15 cellular contexts compared by ENCODE assay signal in genomic region chr15:83695901-83696425, GRCh38. TPM values are rescaled to one million over a fixed set of nuclear protein-coding genes. Genes with fewer than 3 reads are reported as not detected.
DNase-seq lines count a peak whose midpoint lies in the region; ATAC-seq and TF ChIP-seq lines count a peak whose summit lies in the region.
"Had no signal": no experiment of that assay in that cellular context is flagged by ENCODE, and none has a peak within 500 bp of the region (broad histone marks: within the 10 kb centered on the region; RNA-seq: fewer than 3 reads in every experiment).

No MANE protein-coding gene starts in this region.

- H3K36me3 Mint-ChIP-seq in CD4-positive, alpha-beta memory T cell, result no peaks in the 10 kb centered on the region
- H3K36me3 Mint-ChIP-seq: CD8-positive, alpha-beta T cell; IgD-negative memory B cell had no signal

- H3K27me3 Mint-ChIP-seq in CD4-positive, alpha-beta memory T cell, result no peaks in the 10 kb centered on the region
- H3K27me3 Mint-ChIP-seq: IgD-negative memory B cell had no signal

- intact Hi-C loops in PC-3 (cut with micrococcal nuclease) (no loop called here), prostate gland (cut with DNase I) (no loop called here)
- intact Hi-C loops in CD4-positive, alpha-beta memory T cell (cut with micrococcal nuclease), result no loop called here

- H3K4me2 ChIP-seq in PC-3 (ENCODE audit: low read length), result peak overlapping the region; percentile 76

- CTCF ChIA-PET in PC-3 (lab: Charles Lee), result no interaction called here
- CTCF ChIA-PET in CD4-positive, alpha-beta memory T cell (lab: Charles Lee; ENCODE audit: partially characterized antibody), result no interaction called here

- no TSS peak for BruUV-seq in PC-3 (replicated peaks; lab: Mats Ljungman, UMichigan)

- H3K4me1 ChIP-seq in PC-3 (ENCODE audit: insufficient read depth, low read length), result peaks cover 61% of the 10 kb centered on the region
- peaks cover 48% of the 10 kb centered on the region for H3K4me1 ChIP-seq in rectal smooth muscle tissue (ENCODE audit: control insufficient read depth, insufficient read depth, low read length)
- no peaks in the 10 kb centered on the region for H3K4me1 ChIP-seq in CD4-positive, alpha-beta memory T cell (ENCODE audit: insufficient read depth, low read length)
- H3K4me1 ChIP-seq in prostate gland (replicated peaks), result no peaks in the 10 kb centered on the region
- H3K4me1 ChIP-seq: Peyer's patch had no signal

- in situ Hi-C loops in ACHN (cut with HindIII; ENCODE audit: low pct_ligation_motif_present, low pct_unique_long_range_greater_than_20kb, low sequenced_read_pairs), result no loop called here

- no peaks in the 10 kb centered on the region for H3K9me2 ChIP-seq in PC-3 (replicated peaks; ENCODE audit: low read length)

- H4K20me1 ChIP-seq in PC-3 (ENCODE audit: low read length), result no peaks in the 10 kb centered on the region

- peak; percentile 9 for DNase-seq in ACHN
- peak; percentile 80 for DNase-seq in PC-3
- DNase-seq in glomerular visceral epithelial cell (ENCODE audit: extremely low spot score), result peak; percentile 49
- no peak for DNase-seq in CD4-positive, alpha-beta memory T cell
- DNase-seq in AG08396 (ENCODE audit: low spot score), result no peak
- no peak for DNase-seq in prostate gland (ENCODE audit: low spot score)
- DNase-seq: CD8-positive, alpha-beta T cell; NCI-H187 treated with DMSO at 0.1 percent for 48 hours; Peyer's patch; SHP77 treated with DMSO at 0.1 percent for 48 hours had no signal

- no peaks in the 10 kb centered on the region for H3K4me1 Mint-ChIP-seq in CD4-positive, alpha-beta memory T cell
- H3K4me1 Mint-ChIP-seq: B cell, IgD-negative memory B cell had no signal

- no peak for TF ChIP-seq CTCF in PC-3 (conservative IDR thresholded peaks at IDR 0.05; ENCODE audit: low read depth, low read length)
- TF ChIP-seq CTCF in prostate gland (IDR thresholded peaks at IDR 0.05), result no peak

- H3K9me3 Mint-ChIP-seq in CD4-positive, alpha-beta memory T cell, result peaks cover 0 to 7% (median 0%) of the 10 kb centered on the region in 8 donors
- H3K9me3 Mint-ChIP-seq: CD8-positive, alpha-beta T cell had no signal

- peaks cover 4% of the 10 kb centered on the region for H3F3A ChIP-seq in PC-3 (ENCODE audit: low read length, unreplicated experiment)

- H3K27me3 ChIP-seq in PC-3 (ENCODE audit: low read length) (no peaks in the 10 kb centered on the region), rectal smooth muscle tissue (ENCODE audit: control insufficient read depth, insufficient read depth, low read length) (no peaks in the 10 kb centered on the region), prostate gland (replicated peaks; ENCODE audit: insufficient read depth) (no peaks in the 10 kb centered on the region)
- H3K27me3 ChIP-seq in CD4-positive, alpha-beta memory T cell (ENCODE audit: insufficient read depth, low read length), result no peaks in the 10 kb centered on the region
- H3K27me3 ChIP-seq: Peyer's patch had no signal

- H2AFZ ChIP-seq in PC-3 (ENCODE audit: low read length), result no peak overlapping the region

- H3K36me3 ChIP-seq in PC-3 (ENCODE audit: low read depth, low read length) (no peaks in the 10 kb centered on the region), rectal smooth muscle tissue (ENCODE audit: control insufficient read depth, insufficient read depth, low read length) (no peaks in the 10 kb centered on the region), prostate gland (no peaks in the 10 kb centered on the region)
- no peaks in the 10 kb centered on the region for H3K36me3 ChIP-seq in CD4-positive, alpha-beta memory T cell (ENCODE audit: insufficient read depth, low read length)
- H3K36me3 ChIP-seq: Peyer's patch had no signal

- peak; percentile 50 for ATAC-seq in PC-3
- no peak for ATAC-seq in GM18873 (IDR thresholded peaks at IDR 0.05; ENCODE audit: low FRiP score, unreplicated experiment)
- ATAC-seq: CD8-positive, alpha-beta T cell had no signal

- no peaks in the 10 kb centered on the region for H3K9me3 ChIP-seq in PC-3 (ENCODE audit: low read length)
- H3K9me3 ChIP-seq in CD4-positive, alpha-beta memory T cell (ENCODE audit: control insufficient read depth in 1 of 2, low read length in 2 of 2), result no peaks in the 10 kb centered on the region
- H3K9me3 ChIP-seq in prostate gland, result no peaks in the 10 kb centered on the region
- H3K9me3 ChIP-seq: Peyer's patch had no signal

- no peak for TF ChIP-seq POLR2A in prostate gland (IDR thresholded peaks at IDR 0.05)

- no peak overlapping the region for H3K4me3 ChIP-seq in PC-3 (ENCODE audit: low read length)
- H3K4me3 ChIP-seq in rectal smooth muscle tissue (ENCODE audit: low read length), result no peak overlapping the region
- H3K4me3 ChIP-seq in CD4-positive, alpha-beta memory T cell (ENCODE audit: low read length in 2 of 2), result no peak overlapping the region
- no peak overlapping the region for H3K4me3 ChIP-seq in prostate gland
- H3K4me3 ChIP-seq: Peyer's patch had no signal

- peak overlapping the region; percentile 65 for H3K9ac ChIP-seq in PC-3 (ENCODE audit: low read length)
- no peak overlapping the region for H3K9ac ChIP-seq in rectal smooth muscle tissue (ENCODE audit: low read length)

- H3K27ac Mint-ChIP-seq in CD4-positive, alpha-beta memory T cell, result no peak overlapping the region
- H3K27ac Mint-ChIP-seq: B cell; CD8-positive, alpha-beta T cell; IgD-negative memory B cell had no signal

- H3K27ac ChIP-seq in PC-3 (ENCODE audit: low read length) (peak overlapping the region; percentile 83), rectal smooth muscle tissue (ENCODE audit: low read depth, low read length) (peak overlapping the region; percentile 12), prostate gland (no peak overlapping the region)
- no peak overlapping the region for H3K27ac ChIP-seq in CD4-positive, alpha-beta memory T cell (ENCODE audit: low read depth, low read length)
- H3K27ac ChIP-seq: Peyer's patch had no signal

- no peak overlapping the region for H3K4me3 Mint-ChIP-seq in CD4-positive, alpha-beta memory T cell
- H3K4me3 Mint-ChIP-seq: B cell; CD8-positive, alpha-beta T cell; IgD-negative memory B cell had no signal

- 0 out of 2 replicates have a peak, but pooled peaks cover 14% of the 10 kb centered on the region for H3K79me2 ChIP-seq in PC-3 (ENCODE audit: low read length)

- POLR2A ChIA-PET in PC-3 (lab: Charles Lee; ENCODE audit: unreplicated experiment), result interaction anchor here (0.6 kb wide), 1 partner anchor 39 kb away, joined by 3 read pairs; no protein-coding TSS in a partner anchor
- POLR2A ChIA-PET in CD4-positive, alpha-beta memory T cell (lab: Charles Lee; ENCODE audit: partially characterized antibody), result no interaction called here

- WGBS in prostate gland, result 81% methylated on average over 7 of the region's 7 CpGs

RNA-seq across cellular contexts. Expression of gene ADAMTSL3, which starts 42.0 kb away (rescaled TPM):
- total RNA-seq in PC-3 (2014; rRNA removed) (7.9 and 10.9 TPM in 2 replicates), prostate gland (10 to 100 TPM in 1 of 2 donors, 1 to 10 TPM in 1; 4.5 to 25.2 TPM)
- total RNA-seq in CD4-positive, alpha-beta memory T cell, result not detected
- not detected for polyA plus RNA-seq in CD4-positive, alpha-beta memory T cell
- total RNA-seq: B cell; CD8-positive, alpha-beta T cell; NCI-H460 had no signal
- polyA plus RNA-seq: IgD-negative memory B cell had no signal

Comparison
In these comparisons a context has a peak if more than half of its experiments do, and no peak if none do; other contexts are left out.
1. DNase-seq: peak in ACHN (single experiment), PC-3 (single experiment) and glomerular visceral epithelial cell (single experiment); none in CD4-positive, alpha-beta memory T cell (0 of 5), AG08396 (single experiment) and prostate gland (single experiment).
2. H3K27ac ChIP-seq: peak in PC-3 (single experiment) and rectal smooth muscle tissue (single experiment); none in CD4-positive, alpha-beta memory T cell (single experiment) and prostate gland (0 of 2).